ENCODE assay signal across 27 cellular contexts in the genomic region with DNA sequence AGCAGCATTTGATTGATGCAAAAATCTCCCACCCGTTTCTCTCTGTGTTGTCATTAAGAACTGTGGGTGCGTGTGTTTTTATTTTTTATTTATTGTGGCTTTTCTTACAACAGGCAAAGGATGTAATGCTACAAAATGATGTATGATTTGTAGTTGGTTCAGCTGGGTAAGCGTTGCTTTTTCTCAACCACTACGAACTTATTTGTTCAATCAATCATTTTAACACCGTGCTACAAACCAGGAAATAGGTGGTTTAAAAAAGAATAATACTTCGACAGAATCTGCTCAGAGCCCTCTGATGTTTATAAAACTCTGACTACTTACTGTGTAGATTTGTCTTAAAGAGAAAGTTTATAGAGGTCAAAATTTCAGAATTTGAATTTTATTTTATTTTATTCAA.
"Had no signal": no experiment of that assay in that cellular context is flagged by ENCODE, and none has a peak within 500 bp of the region (broad histone marks: within the 10 kb centered on the region; RNA-seq: fewer than 3 reads in every experiment).

No MANE protein-coding gene starts in this region.

- H3K4me1 Mint-ChIP-seq: activated T-helper 17 cell treated with anti-CD3 and anti-CD28 coated beads, Interleukin-2, amount 50 U/mL, for 72 hours; memory B cell had no signal

- DNase-seq: activated CD4-positive, alpha-beta T cell treated with anti-CD3 and anti-CD28 coated beads for 1 hour; activated CD4-positive, alpha-beta T cell treated with anti-CD3 and anti-CD28 coated beads, Interleukin-2, amount 50 U/mL, for 4 hours; activated CD8-positive, alpha-beta memory T cell treated with anti-CD3 and anti-CD28 coated beads for 24 hours; activated CD8-positive, alpha-beta memory T cell treated with anti-CD3 and anti-CD28 coated beads, Interleukin-2, amount 50 U/mL, for 4 hours; activated T-cell treated with anti-CD3 and anti-CD28 coated beads, Interleukin-2, amount 50 U/mL, for 24 hours; aorta; brain microvascular endothelial cell; caudate nucleus; effector memory CD4-positive, alpha-beta T cell; esophagus squamous epithelium; gastrocnemius medialis; hippocampal formation; left cardiac atrium; ovary; psoas muscle; spleen; stimulated activated CD4-positive, alpha-beta T cell treated with anti-CD3 and anti-CD28 coated beads, Interleukin-4, amount 100 ng/mL, for 1 hour; stimulated activated naive CD4-positive, alpha-beta T cell; testis; uterus had no signal

- H3K27ac ChIP-seq: brain microvascular endothelial cell, esophagus squamous epithelium, gastrocnemius medialis, neutrophil, ovary, psoas muscle, right atrium auricular region, spleen, testis, uterus had no signal

- H3K27ac Mint-ChIP-seq: activated naive CD4-positive, alpha-beta T cell treated with anti-CD3 and anti-CD28 coated beads, Interleukin-2, amount 50 U/mL, for 72 hours; activated T-cell treated with anti-CD3 and anti-CD28 coated beads, Interleukin-2, amount 50 U/mL, for 24 hours; activated T-helper 17 cell treated with anti-CD3 and anti-CD28 coated beads, Interleukin-2, amount 50 U/mL, for 72 hours; memory B cell; natural killer cell treated with Interleukin-12 subunit alpha and Interleukin-12 subunit beta and Interleukin-15 and Interleukin-18, amount 100 ng/mL, for 72 hours had no signal

- H3K4me3 Mint-ChIP-seq: activated T-cell treated with anti-CD3 and anti-CD28 coated beads, Interleukin-2, amount 50 U/mL, for 24 hours; activated T-helper 17 cell treated with anti-CD3 and anti-CD28 coated beads, Interleukin-2, amount 50 U/mL, for 72 hours; memory B cell; natural killer cell treated with Interleukin-12 subunit alpha and Interleukin-12 subunit beta and Interleukin-15 and Interleukin-18, amount 100 ng/mL, for 72 hours had no signal

- H3K9me3 Mint-ChIP-seq: activated T-cell treated with anti-CD3 and anti-CD28 coated beads, Interleukin-2, amount 50 U/mL, for 24 hours had no signal

- H3K36me3 ChIP-seq: brain microvascular endothelial cell, esophagus squamous epithelium, gastrocnemius medialis, neutrophil, ovary, right atrium auricular region, spleen, uterus had no signal

- H3K9me3 ChIP-seq: esophagus squamous epithelium, gastrocnemius medialis, neutrophil, ovary, right atrium auricular region, testis, uterus had no signal

- H3K27me3 ChIP-seq: brain microvascular endothelial cell, esophagus squamous epithelium, gastrocnemius medialis, neutrophil, ovary, right atrium auricular region, spleen, testis, uterus had no signal

- H3K36me3 Mint-ChIP-seq: natural killer cell treated with Interleukin-12 subunit alpha and Interleukin-12 subunit beta and Interleukin-15 and Interleukin-18, amount 100 ng/mL, for 72 hours had no signal

- FAIRE-seq: colon had no signal

- H3K4me3 ChIP-seq: esophagus squamous epithelium, gastrocnemius medialis, ovary, psoas muscle, right atrium auricular region, spleen, testis, uterus had no signal

- ATAC-seq: activated naive CD4-positive, alpha-beta T cell treated with anti-CD3 and anti-CD28 coated beads, Interleukin-2, amount 50 U/mL, for 72 hours; activated T-helper 17 cell treated with anti-CD3 and anti-CD28 coated beads, Interleukin-2, amount 50 U/mL, for 72 hours; gastrocnemius medialis; left cardiac atrium; natural killer cell treated with Interleukin-12 subunit alpha and Interleukin-12 subunit beta and Interleukin-15 and Interleukin-18, amount 100 ng/mL, for 72 hours; psoas muscle had no signal
